ENCODE assay signal across 1 cellular context in genomic region chr5:135141303-135142268, GRCh38.
TF ChIP-seq lines count a peak whose summit lies in the region.

No MANE protein-coding gene starts in this region.

TF ChIP-seq in HepG2, 621 proteins besides CTCF, POLR2A, EP300 and RAD21 (continued from another document and continues in another):
- TF ChIP-seq ZMYM3 (CRISPR knock-in tag; IDR thresholded peaks at IDR 0.05) = no peak
- TF ChIP-seq JUNB (CRISPR knock-in tag; IDR thresholded peaks at IDR 0.05; ENCODE audit: borderline replicate concordance) = no peak
- no peak for TF ChIP-seq ATF7-NPFF (CRISPR knock-in tag; IDR thresholded peaks at IDR 0.05; ENCODE audit: low read depth)
- TF ChIP-seq SP2 (CRISPR knock-in tag; IDR thresholded peaks at IDR 0.05) = peak; percentile 32; the same call in 1 of the 2 replicates
- TF ChIP-seq PTBP1 (IDR thresholded peaks at IDR 0.05; ENCODE audit: low read depth, low read length, poor library complexity, severe bottlenecking) = no peak
- TF ChIP-seq AKAP8 (CRISPR knock-in tag; IDR thresholded peaks at IDR 0.05) = no peak
- TF ChIP-seq GTF3A (CRISPR knock-in tag; conservative IDR thresholded peaks at IDR 0.05) = no peak
- TF ChIP-seq ZBTB8A (CRISPR knock-in tag; IDR thresholded peaks at IDR 0.05; ENCODE audit: borderline replicate concordance, low read depth) = no peak
- no peak for TF ChIP-seq ELK4 (CRISPR knock-in tag; IDR thresholded peaks at IDR 0.05; ENCODE audit: borderline replicate concordance)
- TF ChIP-seq ZHX2 (IDR thresholded peaks at IDR 0.05; ENCODE audit: low read depth) = no peak
- no peak for TF ChIP-seq ZHX2 (CRISPR knock-in tag; IDR thresholded peaks at IDR 0.05; ENCODE audit: borderline replicate concordance)
- no peak for TF ChIP-seq ZNF276 (CRISPR knock-in tag; IDR thresholded peaks at IDR 0.05; ENCODE audit: low read depth)
- TF ChIP-seq ZNF431 (CRISPR knock-in tag; IDR thresholded peaks at IDR 0.05; ENCODE audit: borderline replicate concordance, low read depth) = no peak
- TF ChIP-seq ZNF20 (CRISPR knock-in tag; IDR thresholded peaks at IDR 0.05) = no peak
- no peak for TF ChIP-seq ZNF367 (CRISPR knock-in tag; IDR thresholded peaks at IDR 0.05; ENCODE audit: borderline replicate concordance)
- TF ChIP-seq ZKSCAN5 (CRISPR knock-in tag; IDR thresholded peaks at IDR 0.05) = no peak
- TF ChIP-seq FOXK1 (CRISPR knock-in tag; IDR thresholded peaks at IDR 0.05; ENCODE audit: borderline replicate concordance, low read depth) = peak; percentile 26; the same call in 1 of the 2 replicates
- no peak for TF ChIP-seq SMC3 (IDR thresholded peaks at IDR 0.05; ENCODE audit: low read length)
- TF ChIP-seq ZNF281 (CRISPR knock-in tag; IDR thresholded peaks at IDR 0.05; ENCODE audit: borderline replicate concordance) = no peak
- peak; percentile 82; the same call in 1 of the 2 replicates for TF ChIP-seq SP5 (CRISPR knock-in tag; IDR thresholded peaks at IDR 0.05; ENCODE audit: borderline replicate concordance, low read depth)
- no peak for TF ChIP-seq ZNF576 (CRISPR knock-in tag; IDR thresholded peaks at IDR 0.05)
- no peak for TF ChIP-seq PAX8 (CRISPR knock-in tag; IDR thresholded peaks at IDR 0.05; ENCODE audit: borderline replicate concordance)
- no peak for TF ChIP-seq AGO1 (IDR thresholded peaks at IDR 0.05; ENCODE audit: low read depth, low read length, poor library complexity, severe bottlenecking)
- no peak for TF ChIP-seq RNF219 (CRISPR knock-in tag; IDR thresholded peaks at IDR 0.05)
- TF ChIP-seq ZBTB34 (CRISPR knock-in tag; IDR thresholded peaks at IDR 0.05) = no peak
- no peak for TF ChIP-seq SRF (IDR thresholded peaks at IDR 0.05; ENCODE audit: low read depth, low read length)
- TF ChIP-seq IKZF4 (CRISPR knock-in tag; IDR thresholded peaks at IDR 0.05; ENCODE audit: borderline replicate concordance, low read depth, not compliant biosample characterization) = no peak
- TF ChIP-seq ZBTB49 (CRISPR knock-in tag; IDR thresholded peaks at IDR 0.05; ENCODE audit: borderline replicate concordance) = no peak
- TF ChIP-seq ZSCAN5A (CRISPR knock-in tag; IDR thresholded peaks at IDR 0.05; ENCODE audit: borderline replicate concordance) = no peak
- TF ChIP-seq ZFP62 (CRISPR knock-in tag; IDR thresholded peaks at IDR 0.05) = no peak
- no peak for TF ChIP-seq ZSCAN12 (CRISPR knock-in tag; IDR thresholded peaks at IDR 0.05)
- TF ChIP-seq XRCC5 (optimal IDR thresholded peaks at IDR 0.05; ENCODE audit: low read length) = no peak
- TF ChIP-seq, protein P1, sequence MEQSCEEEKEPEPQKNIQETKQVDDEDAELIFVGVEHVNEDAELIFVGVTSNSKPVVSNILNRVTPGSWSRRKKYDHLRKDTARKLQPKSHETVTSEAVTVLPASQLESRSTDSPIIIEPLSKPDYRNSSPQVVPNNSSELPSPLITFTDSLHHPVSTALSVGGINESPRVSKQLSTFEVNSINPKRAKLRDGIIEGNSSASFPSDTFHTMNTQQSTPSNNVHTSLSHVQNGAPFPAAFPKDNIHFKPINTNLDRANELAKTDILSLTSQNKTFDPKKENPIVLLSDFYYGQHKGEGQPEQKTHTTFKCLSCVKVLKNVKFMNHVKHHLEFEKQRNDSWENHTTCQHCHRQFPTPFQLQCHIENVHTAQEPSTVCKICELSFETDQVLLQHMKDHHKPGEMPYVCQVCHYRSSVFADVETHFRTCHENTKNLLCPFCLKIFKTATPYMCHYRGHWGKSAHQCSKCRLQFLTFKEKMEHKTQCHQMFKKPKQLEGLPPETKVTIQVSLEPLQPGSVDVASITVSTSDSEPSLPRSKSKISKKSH (CRISPR knock-in tag; IDR thresholded peaks at IDR 0.05; ENCODE audit: borderline replicate concordance) = no peak
- TF ChIP-seq, protein P2, sequence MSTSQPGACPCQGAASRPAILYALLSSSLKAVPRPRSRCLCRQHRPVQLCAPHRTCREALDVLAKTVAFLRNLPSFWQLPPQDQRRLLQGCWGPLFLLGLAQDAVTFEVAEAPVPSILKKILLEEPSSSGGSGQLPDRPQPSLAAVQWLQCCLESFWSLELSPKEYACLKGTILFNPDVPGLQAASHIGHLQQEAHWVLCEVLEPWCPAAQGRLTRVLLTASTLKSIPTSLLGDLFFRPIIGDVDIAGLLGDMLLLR (CRISPR knock-in tag; IDR thresholded peaks at IDR 0.05) = no peak
- no peak for TF ChIP-seq ZNF430 (CRISPR knock-in tag; IDR thresholded peaks at IDR 0.05)
- TF ChIP-seq CHD4 (IDR thresholded peaks at IDR 0.05; ENCODE audit: borderline replicate concordance, low read length) = peak; percentile 53; the same call in 1 of the 2 replicates
